ENCODE assay signal across 8 cellular contexts in genomic region chr3:52339612-52340011, GRCh38. TPM values are rescaled to one million over a fixed set of nuclear protein-coding genes. Genes with fewer than 3 reads are reported as not detected.
DNase-seq lines count a peak whose midpoint lies in the region; ATAC-seq and TF ChIP-seq lines count a peak whose summit lies in the region.

No MANE protein-coding gene starts in this region.

- H3K27me3 Mint-ChIP-seq in CD14-positive monocyte (ENCODE audit: low read depth in 3 of 3) = peaks cover 0 to 2% (median 0%) of the 10 kb centered on the region in 3 donors

- H3K9me3 Mint-ChIP-seq in CD14-positive monocyte = peaks cover 0 to under 1% (median 0%) of the 10 kb centered on the region in 7 donors

- intact Hi-C loops in CD14-positive monocyte (cut with micrococcal nuclease) (loop anchor here (2.0 to 5.0 kb wide), 3 partner anchors 47 to 109 kb away; no protein-coding TSS in a partner anchor), HCT116 (cut with micrococcal nuclease) (loop anchor here (1.0 to 5.0 kb wide), 3 partner anchors 48 to 337 kb away; no protein-coding TSS in a partner anchor), mucosa of descending colon (cut with DNase I, micrococcal nuclease) (loop anchor here (5.0 to 10.0 kb wide), 3 partner anchors 107 to 337 kb away; partner anchors contain the start of gene TLR9 (in 1 of the 2)), upper lobe of right lung (cut with DNase I) (loop anchor here (5.0 kb wide), 2 partner anchors 107 to 117 kb away; no protein-coding TSS in a partner anchor)

- H3K4me3 ChIP-seq in HCT116 (replicated peaks in 1 of 2; ENCODE audit: low read depth in 1 of 2, low read length in 2 of 2) (no peak overlapping the region), mucosa of descending colon (no peak overlapping the region), upper lobe of right lung (no peak overlapping the region)

- peak overlapping the region in 2 of 7 donors; percentile 6 to 35 for H3K27ac Mint-ChIP-seq in CD14-positive monocyte

- H3K9me2 ChIP-seq in HCT116 (ENCODE audit: insufficient read depth) = no peaks in the 10 kb centered on the region

- no peak for TF ChIP-seq POLR2A in HCT116 (IDR thresholded peaks at IDR 0.05; ENCODE audit: borderline replicate concordance, extremely low read depth, insufficient read depth, insufficient read length)

- H3K27me3 ChIP-seq in HCT116 (ENCODE audit: insufficient read depth, low read length) (no peaks in the 10 kb centered on the region), upper lobe of right lung (no peaks in the 10 kb centered on the region)

- RAD21 ChIA-PET in HCT116 (lab: Charles Lee; ENCODE audit: low non-redundant PET in 1 of 2, low total read pairs in 2 of 2, uncharacterized antibody in 2 of 2, unreplicated experiment in 2 of 2) = interaction anchor here (0.6 to 1.4 kb wide), 4 partner anchors 45 to 392 kb away, joined by 3 to 5 read pairs (median 4); no protein-coding TSS in a partner anchor

- no peak overlapping the region for H2AFZ ChIP-seq in HCT116 (ENCODE audit: low read depth, low read length, poor library complexity, severe bottlenecking)

- H3K36me3 ChIP-seq in HCT116 (ENCODE audit: control insufficient read depth in 1 of 2, insufficient read depth in 2 of 2, low read length in 2 of 2) (no peaks in the 10 kb centered on the region), mucosa of descending colon (ENCODE audit: low read depth) (no peaks in the 10 kb centered on the region), upper lobe of right lung (peaks cover 4% of the 10 kb centered on the region)

- peak; percentile 95 for TF ChIP-seq RAD21 in HCT116 (IDR thresholded peaks at IDR 0.05; ENCODE audit: low read depth)

- peak; percentile 79 for TF ChIP-seq CTCF in CD14-positive monocyte (IDR thresholded peaks at IDR 0.05)
- peak; percentile 40 to 94 (median 82); a peak in 5 of 6 replicates for TF ChIP-seq CTCF in HCT116 (IDR thresholded peaks at IDR 0.05 in 2 of 3, conservative IDR thresholded peaks at IDR 0.05 in 1 of 3; ENCODE audit: borderline replicate concordance in 1 of 3, insufficient read depth in 1 of 3, low read depth in 2 of 3, low read length in 2 of 3)
- peak; percentile 48 for TF ChIP-seq CTCF in mucosa of descending colon (IDR thresholded peaks at IDR 0.05)
- TF ChIP-seq CTCF in upper lobe of right lung (IDR thresholded peaks at IDR 0.05) = peak; percentile 71

- peaks cover 24% of the 10 kb centered on the region for H3K4me1 Mint-ChIP-seq in CD14-positive monocyte

- H4K20me1 ChIP-seq in HCT116 (ENCODE audit: insufficient read depth) = no peaks in the 10 kb centered on the region

- H3K27ac ChIP-seq in HCT116 (ENCODE audit: low read depth, low read length) = no peak overlapping the region
- no peak overlapping the region for H3K27ac ChIP-seq in upper lobe of right lung

- H3K4me2 ChIP-seq in HCT116 (ENCODE audit: low read length) = no peak overlapping the region

- BruUV-seq in HCT116 (replicated peaks; lab: Mats Ljungman, UMichigan) = no TSS peak

- H3K36me3 Mint-ChIP-seq in CD14-positive monocyte = peaks cover 47 to 49% of the 10 kb centered on the region in 2 donors

- no peak overlapping the region for H3K9ac ChIP-seq in HCT116 (ENCODE audit: low read length)

- no peaks in the 10 kb centered on the region for H3K79me2 ChIP-seq in HCT116 (ENCODE audit: insufficient read depth, low read length)

- peak; percentile 74 for ATAC-seq in HCT116
- ATAC-seq in mucosa of descending colon = peak; percentile 86
- ATAC-seq in upper lobe of right lung = peak; percentile 88
- no peak for ATAC-seq in GM21619 (IDR thresholded peaks at IDR 0.05; ENCODE audit: unreplicated experiment)

- no peak overlapping the region for H3K4me3 Mint-ChIP-seq in CD14-positive monocyte

- POLR2A ChIA-PET in HCT116 (lab: Charles Lee) = interaction anchor here (1.0 kb wide), 1 partner anchor 102 kb away, joined by 4 read pairs; no protein-coding TSS in a partner anchor

- peak; percentile 43 for DNase-seq in CD14-positive monocyte (ENCODE audit: low spot score)
- DNase-seq in HCT116 (ENCODE audit: low read depth, low spot score) = peak; percentile 86
- DNase-seq in NCI-H460 (ENCODE audit: extremely low read depth, low read depth) = peak; percentile 69
- peak; percentile 41 to 54 for DNase-seq in activated CD4-positive, alpha-beta T cell treated with anti-CD3 and anti-CD28 coated beads for 4 hours
- DNase-seq in epidermal melanocyte (ENCODE audit: insufficient read length, low spot score) = peak; percentile 80
- DNase-seq in mucosa of descending colon = peak in 1 of 3 donors; percentile 78
- no peak for DNase-seq in upper lobe of right lung

- H3K9me3 ChIP-seq in HCT116 (ENCODE audit: control insufficient read depth in 1 of 2, insufficient read depth in 1 of 2, low read depth in 1 of 2, low read length in 2 of 2) = no peaks in the 10 kb centered on the region
- H3K9me3 ChIP-seq in mucosa of descending colon = no peaks in the 10 kb centered on the region
- no peaks in the 10 kb centered on the region for H3K9me3 ChIP-seq in upper lobe of right lung

- CTCF ChIA-PET in HCT116 (lab: Charles Lee) = interaction anchor here (0.8 to 5.0 kb wide), 18 partner anchors 8 to 338 kb away, joined by 3 to 55 read pairs (median 5); partner anchors contain the start of gene POC1A

- peaks cover 4 to 10% of the 10 kb centered on the region in 2 experiments; a peak in 3 of 4 replicates for H3K4me1 ChIP-seq in HCT116 (ENCODE audit: control insufficient read depth in 1 of 2, insufficient read depth in 2 of 2, low read length in 2 of 2)
- no peaks in the 10 kb centered on the region for H3K4me1 ChIP-seq in mucosa of descending colon (ENCODE audit: low read depth)
- H3K4me1 ChIP-seq in upper lobe of right lung = no peaks in the 10 kb centered on the region

TF ChIP-seq in HCT116, 20 proteins besides CTCF, POLR2A, EP300 and RAD21:
- TF ChIP-seq ZBTB33 (IDR thresholded peaks at IDR 0.05; ENCODE audit: extremely low read depth, insufficient replicate concordance, low read length) = no peak
- 0 out of 2 replicates have a peak, but pooled peaks have one; percentile 14 for TF ChIP-seq JUND (IDR thresholded peaks at IDR 0.05)
- peak; percentile 70 for TF ChIP-seq MAX (IDR thresholded peaks at IDR 0.05)

RNA-seq across cellular contexts. Expression of gene DNAH1, which starts 23.5 kb away (rescaled TPM):
- under 1 TPM; 0.15 to 0.25 TPM for polyA plus RNA-seq in CD14-positive monocyte
- total RNA-seq in HCT116 (2021; ENCODE audit: unreplicated experiment) = 5.5 TPM
- polyA plus RNA-seq in HCT116 (2012) = 6.1 and 7.7 TPM in 2 replicates
- 3.3 and 3.9 TPM in 2 replicates for total RNA-seq in NCI-H460 (2014; rRNA removed; shearing (Covaris generic))
- polyA plus RNA-seq in NCI-H460 (2014; cell fraction: nucleus; rRNA removed) = 5.6 and 6.5 TPM in 2 replicates
- 10 to 100 TPM in 2 of 3 donors, 1 to 10 TPM in 1; 9.0 to 25.9 (median 10.9) TPM for total RNA-seq in mucosa of descending colon
- total RNA-seq in upper lobe of right lung = 11.2 TPM

RNA-seq across cellular contexts. Expression of gene GLYCTK, which starts 52.0 kb away (rescaled TPM):
- polyA plus RNA-seq in CD14-positive monocyte = 1 to 10 TPM; 8.3 to 8.4 TPM
- total RNA-seq in HCT116 (2021; ENCODE audit: unreplicated experiment) = 9.1 TPM
- polyA plus RNA-seq in HCT116 (2012) = 6.4 and 8.3 TPM in 2 replicates
- 4.0 and 4.8 TPM in 2 replicates for total RNA-seq in NCI-H460 (2014; rRNA removed; shearing (Covaris generic))
- polyA plus RNA-seq in NCI-H460 (2014; cell fraction: nucleus; rRNA removed) = 22.9 and 26.4 TPM in 2 replicates
- 10 to 100 TPM; 37.1 to 78.6 (median 42.7) TPM for total RNA-seq in mucosa of descending colon
- total RNA-seq in upper lobe of right lung = 11.5 TPM
